ENCODE assay signal across 10 cellular contexts in the genomic region with DNA sequence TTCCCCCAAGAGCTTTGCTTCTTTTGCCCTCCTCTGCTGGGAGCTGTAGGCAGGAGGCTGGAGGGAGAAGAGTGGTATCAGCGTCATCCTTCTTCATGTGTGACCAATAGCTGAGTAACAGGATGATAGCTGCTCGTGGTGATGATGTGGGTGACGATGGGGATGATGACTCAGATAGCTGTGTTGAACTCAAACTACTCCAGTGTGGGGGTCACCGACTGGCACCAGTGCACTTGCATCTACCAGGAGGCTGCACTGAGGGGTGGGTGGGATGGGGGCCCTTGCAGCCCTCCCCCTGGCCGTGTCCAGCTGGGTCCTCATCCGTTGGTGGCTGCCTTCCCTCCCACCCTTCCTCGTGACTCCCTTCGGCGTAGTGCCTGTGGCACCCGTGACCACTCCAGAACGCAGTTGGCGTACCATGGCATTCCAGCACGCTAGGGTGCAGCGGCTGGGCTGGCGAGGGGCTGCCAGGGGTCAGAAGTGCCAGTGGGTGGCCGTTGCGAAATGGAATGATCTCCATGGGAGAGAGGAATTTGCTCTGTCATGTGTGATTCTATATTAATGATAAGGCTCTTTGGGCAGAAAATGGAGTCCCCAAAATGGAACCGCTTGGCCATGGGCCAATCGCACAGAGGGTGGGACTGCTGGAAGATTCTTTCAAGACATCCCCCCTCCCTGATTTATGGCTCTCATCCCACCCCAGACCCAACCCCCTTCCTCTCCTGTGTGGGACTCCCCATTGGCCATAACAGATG.
A peak's percentile ranks its signal among the peaks of the same experiment; 100 is the strongest.
DNase-seq lines count a peak whose midpoint lies in the region; ATAC-seq and TF ChIP-seq lines count a peak whose summit lies in the region.
"Had no signal": no experiment of that assay in that cellular context is flagged by ENCODE, and none has a peak within 500 bp of the region (broad histone marks: within the 10 kb centered on the region; RNA-seq: fewer than 3 reads in every experiment).

No MANE protein-coding gene starts in this region.

- TF ChIP-seq CTCF in epithelial cell of esophagus (IDR thresholded peaks at IDR 0.05; ENCODE audit: insufficient read depth, low read depth, low read length, missing control alignments) = no peak

- no peak overlapping the region for H3K4me3 ChIP-seq in epithelial cell of esophagus (ENCODE audit: low read length)
- H3K4me3 ChIP-seq: ascending aorta had no signal

- DNase-seq in ELR (ENCODE audit: low read depth) = peak; percentile 96
- peak; percentile 92 for DNase-seq in RKO (ENCODE audit: low spot score)
- peak; percentile 93 for DNase-seq in epithelial cell of esophagus (ENCODE audit: low read depth)
- DNase-seq in stimulated activated CD4-positive, alpha-beta T cell treated with anti-CD3 and anti-CD28 coated beads, Interleukin-15, amount 100 ng/mL, for 24 hours = peak; percentile 65
- no peak for DNase-seq in effector CD8-positive, alpha-beta T cell (lab: John Stamatoyannopoulos, UW)
- DNase-seq: left colon had no signal

- ATAC-seq in HG02610 (IDR thresholded peaks at IDR 0.05; ENCODE audit: unreplicated experiment) = no peak
- ATAC-seq in HG03280 (IDR thresholded peaks at IDR 0.05; ENCODE audit: unreplicated experiment) = no peak
- ATAC-seq in GM19035 (IDR thresholded peaks at IDR 0.05; ENCODE audit: unreplicated experiment) = no peak
- ATAC-seq: left colon had no signal
